9 cellular contexts compared by ENCODE assay signal in the genomic region with DNA sequence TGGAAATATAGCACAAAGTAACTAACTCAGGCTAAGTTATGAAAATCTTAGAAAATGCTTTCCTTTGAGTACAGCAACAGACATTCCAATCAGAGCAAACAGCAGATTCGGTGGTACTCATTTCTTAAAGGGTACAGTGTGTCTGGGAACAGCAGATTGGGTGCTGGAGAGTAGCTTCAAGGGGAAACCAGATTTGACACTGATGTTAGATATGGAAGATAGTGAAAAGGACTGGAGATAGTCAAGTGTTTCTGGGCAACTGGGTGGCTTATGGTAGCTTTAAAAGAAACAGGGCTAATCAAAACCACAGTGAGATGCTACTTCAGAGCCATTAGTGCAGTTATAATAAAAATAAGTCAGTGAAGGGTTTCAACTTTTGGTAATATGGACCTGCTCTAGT.
"Had no signal": no experiment of that assay in that cellular context is flagged by ENCODE, and none has a peak within 500 bp of the region (broad histone marks: within the 10 kb centered on the region; RNA-seq: fewer than 3 reads in every experiment).

No MANE protein-coding gene starts in this region.

- H3K9ac ChIP-seq: GM23248 had no signal

- H3K4me3 ChIP-seq: GM23248 had no signal

- H3K4me1 Mint-ChIP-seq: IgD-negative memory B cell had no signal

- DNase-seq: GM23248, H9, HCEC 1CT, HFFc6 had no signal

- H3K27ac ChIP-seq: GM23248, HL-60 had no signal

- H3K4me3 Mint-ChIP-seq: H9, HFFc6, IgD-negative memory B cell had no signal

- H3K27ac Mint-ChIP-seq: H9, HFFc6, IgD-negative memory B cell had no signal

- FAIRE-seq: H1, H54, HepG2 had no signal

- H2AFZ ChIP-seq: GM23248 had no signal

- ATAC-seq: HepG2 had no signal

- H3K27me3 Mint-ChIP-seq: IgD-negative memory B cell had no signal
